Comparison of ENCODE assay signal across 18 cellular contexts in the genomic region with DNA sequence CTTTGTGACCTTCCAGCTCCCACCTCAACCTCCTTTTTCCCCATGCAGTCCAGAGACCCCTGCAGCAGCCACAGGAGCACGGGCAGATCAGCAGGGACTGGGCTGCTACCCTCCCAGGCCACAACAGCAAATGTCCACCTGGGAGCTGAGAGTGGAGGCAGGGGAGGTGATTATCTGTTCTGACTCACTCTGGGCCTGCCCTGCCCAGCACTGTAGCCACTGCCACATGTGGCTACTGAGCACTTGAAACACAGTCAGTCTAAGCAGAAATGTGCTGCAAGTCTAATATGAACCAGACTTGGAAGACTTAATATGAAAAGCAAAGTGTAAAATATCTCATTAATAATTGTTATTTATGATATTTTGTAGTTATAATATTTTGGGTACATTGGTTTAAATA.
DNase-seq lines count a peak whose midpoint lies in the region; ATAC-seq, FAIRE-seq and TF ChIP-seq lines count a peak whose summit lies in the region.
"Had no signal": no experiment of that assay in that cellular context is flagged by ENCODE, and none has a peak within 500 bp of the region (broad histone marks: within the 10 kb centered on the region; RNA-seq: fewer than 3 reads in every experiment).

No MANE protein-coding gene starts in this region.

- peak overlapping the region; percentile 25; the same call in 1 of the 2 replicates for H3K27ac ChIP-seq in HUES64 (ENCODE audit: low read depth, low read length)
- H3K27ac ChIP-seq in mammary epithelial cell (ENCODE audit: insufficient read depth, low read depth, low read length): no peak overlapping the region
- H3K27ac ChIP-seq in left lung: no peak overlapping the region
- H3K27ac ChIP-seq in pancreas: no peak overlapping the region
- H3K27ac ChIP-seq: parathyroid adenoma, spleen had no signal

- peak overlapping the region; percentile 72 for H2AFZ ChIP-seq in mammary epithelial cell (ENCODE audit: low read depth, low read length)
- H2AFZ ChIP-seq: parathyroid adenoma had no signal

- no peak overlapping the region for H3K9ac ChIP-seq in HUES64 (ENCODE audit: low read depth, low read length)
- H3K9ac ChIP-seq in mammary epithelial cell (ENCODE audit: insufficient read depth, low read length): no peak overlapping the region
- H3K9ac ChIP-seq: parathyroid adenoma had no signal

- no peaks in the 10 kb centered on the region for H3K36me3 ChIP-seq in HUES64 (ENCODE audit: insufficient read depth, low read length)
- H3K36me3 ChIP-seq in mammary epithelial cell (ENCODE audit: insufficient read depth, low read length): no peaks in the 10 kb centered on the region
- H3K36me3 ChIP-seq in left lung: no peaks in the 10 kb centered on the region
- no peaks in the 10 kb centered on the region for H3K36me3 ChIP-seq in pancreas
- H3K36me3 ChIP-seq: spleen had no signal

- H3K4me1 ChIP-seq in HUES64 (ENCODE audit: insufficient read depth, low read length): peaks cover 3% of the 10 kb centered on the region; the same call in 1 of the 2 replicates
- peaks cover 23% of the 10 kb centered on the region for H3K4me1 ChIP-seq in mammary epithelial cell (ENCODE audit: insufficient read depth, low read length)
- no peaks in the 10 kb centered on the region for H3K4me1 ChIP-seq in left lung
- no peaks in the 10 kb centered on the region for H3K4me1 ChIP-seq in pancreas
- H3K4me1 ChIP-seq: parathyroid adenoma, spleen had no signal

- H3K27me3 ChIP-seq in HUES64 (ENCODE audit: insufficient read depth, low read length): no peaks in the 10 kb centered on the region
- no peaks in the 10 kb centered on the region for H3K27me3 ChIP-seq in mammary epithelial cell (ENCODE audit: insufficient read depth, low read length)
- no peaks in the 10 kb centered on the region for H3K27me3 ChIP-seq in left lung
- no peaks in the 10 kb centered on the region for H3K27me3 ChIP-seq in pancreas
- H3K27me3 ChIP-seq: spleen had no signal

- dilution Hi-C loops in mammary epithelial cell (cut with HindIII; ENCODE audit: low sequenced_read_pairs): no loop called here

- intact Hi-C loops in mammary epithelial cell (cut with micrococcal nuclease) (no loop called here), left lung (cut with DNase I) (no loop called here), left colon (cut with DNase I, micrococcal nuclease) (no loop called here), pancreas (cut with DNase I) (no loop called here)

- ATAC-seq in left lung (peak; percentile 43), HG03342 (IDR thresholded peaks at IDR 0.05; ENCODE audit: unreplicated experiment) (no peak), left colon (no peak), pancreas (no peak), HG03095 (IDR thresholded peaks at IDR 0.05; ENCODE audit: unreplicated experiment) (no peak)

- H3K4me2 ChIP-seq in mammary epithelial cell (ENCODE audit: insufficient read depth, low read depth, low read length): no peak overlapping the region

- no TSS peak for BruUV-seq in mammary epithelial cell (replicated peaks; lab: Mats Ljungman, UMichigan)

- no peaks in the 10 kb centered on the region for H4K20me1 ChIP-seq in mammary epithelial cell (ENCODE audit: insufficient read depth, low read length)

- TF ChIP-seq CTCF in mammary epithelial cell (conservative IDR thresholded peaks at IDR 0.05 in 1 of 2, IDR thresholded peaks at IDR 0.05 in 1 of 2; ENCODE audit: extremely low read depth in 1 of 2, insufficient read depth in 1 of 2, low read depth in 1 of 2, low read length in 2 of 2) (no peak), left lung (IDR thresholded peaks at IDR 0.05) (no peak), pancreas (IDR thresholded peaks at IDR 0.05) (no peak)

- in situ Hi-C loops in mammary epithelial cell (cut with MboI; ENCODE audit: low sequenced_read_pairs in 2 of 2): no loop called here

- DNase-seq in AG08395 (ENCODE audit: low spot score) (peak; percentile 67), mammary epithelial cell (peak; percentile 46), left lung (no peak), left colon (no peak), pancreas (no peak)
- DNase-seq: activated CD4-positive, alpha-beta T cell treated with anti-CD3 and anti-CD28 coated beads, Interleukin-2, amount 10 ng/mL, durations not matched to agents 24 days and 14 days; activated naive CD8-positive, alpha-beta T cell treated with anti-CD3 and anti-CD28 coated beads, Interleukin-2, amount 10 ng/mL, durations not matched to agents 7 days and 5 days; activated T-cell treated with anti-CD3 and anti-CD28 coated beads, Interleukin-2, amount 50 U/mL, for 1 hour; erythroblast; Karpas-422; NCI-H2029 treated with DMSO at 0.1 percent for 48 hours; Right ventricle myocardium superior; spleen had no signal

- H3K4me3 ChIP-seq in HUES64 (ENCODE audit: low read length): no peak overlapping the region
- H3K4me3 ChIP-seq in mammary epithelial cell (replicated peaks in 1 of 3; ENCODE audit: insufficient read depth in 1 of 3, low read depth in 2 of 3, low read length in 3 of 3): no peak overlapping the region
- H3K4me3 ChIP-seq in left lung: no peak overlapping the region
- no peak overlapping the region for H3K4me3 ChIP-seq in pancreas
- H3K4me3 ChIP-seq: spleen had no signal

- no peaks in the 10 kb centered on the region for H3K79me2 ChIP-seq in mammary epithelial cell (ENCODE audit: insufficient read depth, low read length)
- H3K79me2 ChIP-seq: parathyroid adenoma had no signal

- CTCF ChIA-PET in mammary epithelial cell (lab: Charles Lee; ENCODE audit: low non-redundant PET): no interaction called here

- H3K9me3 ChIP-seq in HUES64 (ENCODE audit: insufficient read depth, low read depth, low read length) (no peaks in the 10 kb centered on the region), mammary epithelial cell (replicated peaks; ENCODE audit: insufficient read depth, low read length) (no peaks in the 10 kb centered on the region), left lung (no peaks in the 10 kb centered on the region), pancreas (no peaks in the 10 kb centered on the region)
- H3K9me3 ChIP-seq: spleen had no signal

- FAIRE-seq in pancreas (lab: Jason Lieb, UNC): no peak
- FAIRE-seq: D721Med had no signal

- WGBS in HUES64: 43% methylated on average over 1 of the region's 1 CpG
- WGBS in mammary epithelial cell (ENCODE audit: low coverage, missing lambda C conversion rate): 83% methylated on average over 1 of the region's 1 CpG
- WGBS in pancreas, 2 donors: 75% methylated on average over 1 of the region's 1 CpG

Comparison
In these comparisons a context has a peak if more than half of its experiments do, and no peak if none do; other contexts are left out.
1. DNase-seq: peak in AG08395 (single experiment) and mammary epithelial cell (single experiment); none in left lung (0 of 2), left colon (0 of 2) and pancreas (0 of 6).